ENCODE assay signal across 8 cellular contexts in the genomic region with DNA sequence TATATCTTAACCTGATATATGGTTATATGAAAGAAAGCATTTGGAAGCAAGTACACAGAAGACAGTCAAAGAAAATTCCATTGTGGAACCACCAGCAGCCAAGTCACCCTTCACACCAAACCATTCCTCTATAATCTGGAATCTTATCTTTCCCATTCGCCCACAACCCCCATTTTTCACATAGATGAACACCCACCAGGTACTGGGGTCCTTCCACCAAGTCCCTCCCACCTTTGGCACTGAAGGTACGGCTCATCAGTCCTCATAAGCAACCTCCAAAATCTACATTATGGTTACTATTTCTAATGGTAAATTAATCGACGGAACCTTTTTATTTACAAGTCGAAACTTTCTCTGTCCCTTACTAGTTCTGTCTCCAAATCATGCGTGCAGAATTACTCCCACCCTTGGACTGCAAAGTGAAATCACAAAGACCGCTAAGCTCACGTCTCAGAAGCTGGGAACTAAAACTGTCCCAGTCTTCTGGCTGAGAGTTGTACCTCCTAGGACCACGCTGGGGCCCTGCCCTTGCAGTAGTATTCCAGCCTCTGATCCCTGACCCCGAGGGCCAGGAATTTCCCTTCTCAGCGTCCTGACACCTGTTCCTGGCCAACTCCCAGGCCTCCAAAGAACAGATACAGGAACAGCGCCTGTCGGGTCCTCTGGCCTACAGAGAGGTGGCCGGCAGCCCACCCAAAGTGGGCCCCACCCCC. TPM values are rescaled to one million over a fixed set of nuclear protein-coding genes. Genes with fewer than 3 reads are reported as not detected.
DNase-seq lines count a peak whose midpoint lies in the region; ATAC-seq and TF ChIP-seq lines count a peak whose summit lies in the region.

No MANE protein-coding gene starts in this region.

- no peaks in the 10 kb centered on the region for H3K27me3 ChIP-seq in OCI-LY1 (ENCODE audit: insufficient read depth, low read length)
- no peaks in the 10 kb centered on the region for H3K27me3 ChIP-seq in lung (ENCODE audit: control insufficient read depth, insufficient read depth)
- H3K27me3 ChIP-seq in transverse colon, result no peaks in the 10 kb centered on the region

- no peaks in the 10 kb centered on the region for H3F3A ChIP-seq in OCI-LY1 (ENCODE audit: insufficient read depth, low read length)

- H3K4me1 ChIP-seq in OCI-LY1 (ENCODE audit: insufficient read depth, low read length, severe bottlenecking) (peaks cover 30% of the 10 kb centered on the region), lung (ENCODE audit: control insufficient read depth in 2 of 2, insufficient read depth in 2 of 2, low read length in 2 of 2) (peaks cover 2 to 4% of the 10 kb centered on the region in 2 donors), transverse colon (peaks cover 7 to 17% (median 13%) of the 10 kb centered on the region in 4 donors)

- intact Hi-C loops in transverse colon (cut with DNase I; ENCODE audit: low total_unique reads), result no loop called here

- H3K9me2 ChIP-seq in OCI-LY1 (ENCODE audit: low read depth, low read length), result no peaks in the 10 kb centered on the region

- WGBS in lung, 2 donors, result 20 to 23% methylated on average over 13 to 14 of the region's 14 CpGs
- WGBS in transverse colon (ENCODE audit: low coverage in 1 of 2), 2 donors, result 17 to 36% methylated on average over 8 to 14 of the region's 14 CpGs

- peak overlapping the region; percentile 5 for H3K27ac ChIP-seq in OCI-LY1 (ENCODE audit: low read depth, low read length, poor library complexity, severe bottlenecking)
- H3K27ac ChIP-seq in coronary artery, result peak overlapping the region; percentile 34 to 80
- H3K27ac ChIP-seq in lung (ENCODE audit: low read depth in 1 of 2, low read length in 1 of 2), result peak overlapping the region; percentile 53 to 89
- H3K27ac ChIP-seq in transverse colon, result peak overlapping the region; percentile 89 to 91 (median 90)

- no peaks in the 10 kb centered on the region for H3K9me3 ChIP-seq in OCI-LY1 (ENCODE audit: low read length)
- H3K9me3 ChIP-seq in lung (ENCODE audit: control insufficient read depth in 2 of 2, insufficient read depth in 1 of 2, low read length in 1 of 2), result no peaks in the 10 kb centered on the region
- H3K9me3 ChIP-seq in transverse colon, result no peaks in the 10 kb centered on the region

- H3K36me3 ChIP-seq in OCI-LY1 (ENCODE audit: insufficient read depth, low read length) (peaks cover 34% of the 10 kb centered on the region), lung (ENCODE audit: control insufficient read depth in 2 of 2, insufficient read depth in 2 of 2, low read length in 2 of 2) (peaks cover 0 to 5% of the 10 kb centered on the region in 2 donors), transverse colon (no peaks in the 10 kb centered on the region)

- no peak for TF ChIP-seq EP300 in transverse colon (IDR thresholded peaks at IDR 0.05; ENCODE audit: low read depth)

- peak overlapping the region; percentile 92 for H3K9ac ChIP-seq in OCI-LY1 (ENCODE audit: low read length)

- ATAC-seq in HG02943 (IDR thresholded peaks at IDR 0.05; ENCODE audit: low read depth, unreplicated experiment) (peak; percentile 21), lung (ENCODE audit: insufficient read depth, low FRiP score) (peak; percentile 3)

- peaks cover 48% of the 10 kb centered on the region for H3K79me2 ChIP-seq in OCI-LY1 (ENCODE audit: insufficient read depth, low read length)

- H3K4me2 ChIP-seq in OCI-LY1 (ENCODE audit: low read length), result peak overlapping the region; percentile 79

- in situ Hi-C loops in transverse colon (cut with MboI; ENCODE audit: low pct_ligation_motif_present in 1 of 4, low pct_unique_long_range_greater_than_20kb in 1 of 4, low sequenced_read_pairs in 3 of 4), result no loop called here

- DNase-seq in stimulated activated CD4-positive, alpha-beta T cell treated with anti-CD3 and anti-CD28 coated beads, Interleukin-4, amount 100 ng/mL, for 24 hours, result peak; percentile 3
- DNase-seq in stimulated activated CD4-positive, alpha-beta T cell treated with anti-CD3 and anti-CD28 coated beads, Interleukin-12 subunit alpha, Interleukin-12 subunit beta, amount 100 ng/mL, for 4 hours, result no peak
- DNase-seq in coronary artery (ENCODE audit: low spot score) (no peak), lung (ENCODE audit: low spot score) (no peak), transverse colon (no peak), AML-193 (lab: John Stamatoyannopoulos, UW) (no peak)

- no peak for TF ChIP-seq CTCF in OCI-LY1 (IDR thresholded peaks at IDR 0.05; ENCODE audit: low read length)
- TF ChIP-seq CTCF in coronary artery (IDR thresholded peaks at IDR 0.05), result no peak
- TF ChIP-seq CTCF in lung (IDR thresholded peaks at IDR 0.05; ENCODE audit: control extremely low read depth, extremely low read depth), result no peak
- TF ChIP-seq CTCF in transverse colon (IDR thresholded peaks at IDR 0.05), result no peak

- H2AFZ ChIP-seq in OCI-LY1 (ENCODE audit: low read length), result no peak overlapping the region

- H3K4me3 ChIP-seq in OCI-LY1 (ENCODE audit: low read depth, low read length, poor library complexity, severe bottlenecking), result peak overlapping the region; percentile 88
- peak overlapping the region; percentile 89 for H3K4me3 ChIP-seq in coronary artery
- peak overlapping the region; percentile 87 for H3K4me3 ChIP-seq in lung
- peak overlapping the region; percentile 82 to 87 (median 84) for H3K4me3 ChIP-seq in transverse colon

- no peaks in the 10 kb centered on the region for H4K20me1 ChIP-seq in OCI-LY1 (ENCODE audit: insufficient read depth, low read length)

- no peak for TF ChIP-seq POLR2A in transverse colon (IDR thresholded peaks at IDR 0.05)

RNA-seq across cellular contexts. Expression of a gene that starts 0.7 kb away (rescaled TPM):
- total RNA-seq in lung (10 to 100 TPM; 49.8 to 71.4 TPM), transverse colon (10 to 100 TPM in 3 of 4 donors, 1 to 10 TPM in 1; 6.7 to 47.7 (median 37.1) TPM)
- polyA plus RNA-seq in lung, result 10 to 100 TPM; 50.0 to 56.9 TPM

Comparison
In these comparisons a context has a peak if more than half of its experiments do, and no peak if none do; other contexts are left out.
1. H3K27ac ChIP-seq: peak in every context shown above with its lines; median percentile 90 in transverse colon; 71 in lung; 57 in coronary artery; 5 in OCI-LY1.